8 cellular contexts compared by ENCODE assay signal in genomic region chr17:50866950-50867855, GRCh38. TPM values are rescaled to one million over a fixed set of nuclear protein-coding genes. Genes with fewer than 3 reads are reported as not detected.
A peak's percentile ranks its signal among the peaks of the same experiment; 100 is the strongest.
DNase-seq lines count a peak whose midpoint lies in the region; ATAC-seq and TF ChIP-seq lines count a peak whose summit lies in the region.

No MANE protein-coding gene starts in this region.

- peak overlapping the region; percentile 87 for H3K4me3 Mint-ChIP-seq in activated naive CD8-positive, alpha-beta T cell treated with anti-CD3 and anti-CD28 coated beads for 36 hours
- H3K4me3 Mint-ChIP-seq in glutamatergic neuron (ENCODE audit: unreplicated experiment) = peak overlapping the region; percentile 98

- peak; percentile 91 for DNase-seq in GM06990 (ENCODE audit: extremely low read depth, insufficient read length)
- peak; percentile 92 for DNase-seq in NCI-H1105 treated with DMSO at 0.1 percent for 48 hours (lab: John Stamatoyannopoulos, UW)
- DNase-seq in SKM-1 (lab: John Stamatoyannopoulos, UW; ENCODE audit: unreplicated experiment) = peak; percentile 83
- peak; percentile 82 for DNase-seq in activated naive CD8-positive, alpha-beta T cell treated with anti-CD3 and anti-CD28 coated beads for 36 hours
- peak; percentile 89 for DNase-seq in glutamatergic neuron
- peak; percentile 77 for DNase-seq in omental fat pad (ENCODE audit: low spot score)
- DNase-seq in testis = peak; percentile 98

- H3K4me1 Mint-ChIP-seq in activated naive CD8-positive, alpha-beta T cell treated with anti-CD3 and anti-CD28 coated beads for 36 hours = peaks cover 46% of the 10 kb centered on the region
- peaks cover 20% of the 10 kb centered on the region for H3K4me1 Mint-ChIP-seq in glutamatergic neuron (ENCODE audit: low read depth, unreplicated experiment)

- H3K27me3 Mint-ChIP-seq in activated naive CD8-positive, alpha-beta T cell treated with anti-CD3 and anti-CD28 coated beads for 36 hours = peaks cover 4% of the 10 kb centered on the region
- H3K27me3 Mint-ChIP-seq in glutamatergic neuron (ENCODE audit: unreplicated experiment) = peaks cover 18% of the 10 kb centered on the region

- H3K36me3 ChIP-seq in GM06990 (ENCODE audit: control insufficient read depth, insufficient read depth, low read length) (peaks cover 5% of the 10 kb centered on the region; the same call in 1 of the 2 replicates), testis (ENCODE audit: low read depth, missing control alignments) (no peaks in the 10 kb centered on the region)

- H3K27ac ChIP-seq in testis = peak overlapping the region; percentile 99

- H3K27ac Mint-ChIP-seq in activated naive CD8-positive, alpha-beta T cell treated with anti-CD3 and anti-CD28 coated beads for 36 hours = peak overlapping the region; percentile 97
- peak overlapping the region; percentile 99 for H3K27ac Mint-ChIP-seq in glutamatergic neuron (ENCODE audit: unreplicated experiment)

- H3K27me3 ChIP-seq in GM06990 (replicated peaks; ENCODE audit: control insufficient read depth, insufficient read depth, low read length) (no peaks in the 10 kb centered on the region), testis (no peaks in the 10 kb centered on the region)

- H3K4me3 ChIP-seq in GM06990 (replicated peaks; ENCODE audit: low read depth, low read length) = peak overlapping the region; percentile 92
- peak overlapping the region; percentile 96 to 100 for H3K4me3 ChIP-seq in testis

- H3K4me1 ChIP-seq in testis = no peaks in the 10 kb centered on the region

- TF ChIP-seq CTCF in GM06990 (IDR thresholded peaks at IDR 0.05; ENCODE audit: insufficient read depth, low read length, poor library complexity, severe bottlenecking) (no peak), glutamatergic neuron (IDR thresholded peaks at IDR 0.05; ENCODE audit: partially characterized antibody, unreplicated experiment) (no peak), omental fat pad (IDR thresholded peaks at IDR 0.05) (no peak), testis (IDR thresholded peaks at IDR 0.05) (peak in 1 of 3 experiments; percentile 3)

- no peaks in the 10 kb centered on the region for H3K9me3 ChIP-seq in testis

- peak; percentile 34 for TF ChIP-seq POLR2A in testis (IDR thresholded peaks at IDR 0.05)

- no peaks in the 10 kb centered on the region for H3K9me3 Mint-ChIP-seq in activated naive CD8-positive, alpha-beta T cell treated with anti-CD3 and anti-CD28 coated beads for 36 hours
- H3K9me3 Mint-ChIP-seq in glutamatergic neuron (ENCODE audit: unreplicated experiment) = peaks cover 27% of the 10 kb centered on the region

- intact Hi-C loops in testis (cut with DNase I; ENCODE audit: low total_unique reads) = loop anchor here (5.0 kb wide), 1 partner anchor 85 kb away; no protein-coding TSS in a partner anchor

- H3K36me3 Mint-ChIP-seq in activated naive CD8-positive, alpha-beta T cell treated with anti-CD3 and anti-CD28 coated beads for 36 hours = peaks cover 8% of the 10 kb centered on the region
- H3K36me3 Mint-ChIP-seq in glutamatergic neuron (ENCODE audit: unreplicated experiment) = no peaks in the 10 kb centered on the region

- 0 to 1% methylated on average over 25 to 55 of the region's 55 CpGs for WGBS in testis, 2 donors

- peak; percentile 37 for ATAC-seq in HG02642 (IDR thresholded peaks at IDR 0.05; ENCODE audit: poor library complexity, unreplicated experiment)
- peak; percentile 71 for ATAC-seq in omental fat pad (ENCODE audit: low FRiP score)

RNA-seq across cellular contexts. Expression of gene TOB1, which starts 1.0 kb away (rescaled TPM):
- total RNA-seq in activated naive CD8-positive, alpha-beta T cell treated with anti-CD3 and anti-CD28 coated beads for 36 hours = 10 to 100 TPM; 40.1 to 44.9 TPM
- total RNA-seq in glutamatergic neuron (ENCODE audit: unreplicated experiment) = 78.7 TPM
- total RNA-seq in omental fat pad = 10 to 100 TPM; 28.8 to 79.7 (median 37.0) TPM
- total RNA-seq in testis = 10 to 100 TPM; 18.4 to 26.1 TPM
- 42.8 TPM for polyA plus RNA-seq in testis (ENCODE audit: insufficient read depth, low read depth, low replicate concordance)

RNA-seq across cellular contexts. Expression of gene WFIKKN2, which starts 31.8 kb away (rescaled TPM):
- total RNA-seq in activated naive CD8-positive, alpha-beta T cell treated with anti-CD3 and anti-CD28 coated beads for 36 hours = not detected
- 3.5 TPM for total RNA-seq in glutamatergic neuron (ENCODE audit: unreplicated experiment)
- under 1 TPM in 2 of 4 donors, not detected in 2; 0.09 to 0.24 TPM for total RNA-seq in omental fat pad
- total RNA-seq in testis = 1 to 10 TPM; 3.7 to 7.3 TPM
- polyA plus RNA-seq in testis (ENCODE audit: insufficient read depth, low read depth, low replicate concordance) = 6.8 TPM

Comparison
In these comparisons a context has a peak if more than half of its experiments do, and no peak if none do; other contexts are left out.
1. Peak in every context shown above with its lines: DNase-seq, ATAC-seq, H3K4me3 ChIP-seq and H3K27ac ChIP-seq.